In the genomic region with DNA sequence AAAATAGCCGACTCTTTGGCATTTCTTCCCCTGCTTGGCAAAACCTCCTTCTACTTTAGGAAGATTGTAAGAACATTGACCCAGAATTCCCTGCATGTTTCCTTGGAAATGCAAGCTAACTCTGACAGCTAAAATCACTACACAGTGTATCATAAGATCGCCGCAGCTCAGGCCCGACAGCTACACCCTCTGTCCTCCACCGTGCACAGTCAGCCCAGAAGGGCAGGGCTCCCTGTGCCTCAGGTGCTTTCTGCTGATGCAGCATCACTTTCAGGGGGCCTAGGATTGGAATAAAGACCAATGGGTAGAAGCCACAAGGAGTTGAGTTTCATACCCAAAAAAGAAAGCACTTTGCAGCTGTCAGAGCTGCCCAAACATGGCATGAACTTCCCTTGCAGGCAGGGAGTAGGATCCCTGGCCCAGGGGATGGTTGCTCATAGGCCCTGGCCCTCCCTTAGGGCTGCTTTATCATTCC, we compare ENCODE assay signal across 16 cellular contexts.
A peak's percentile ranks its signal among the peaks of the same experiment; 100 is the strongest.
DNase-seq lines count a peak whose midpoint lies in the region; ATAC-seq lines count a peak whose summit lies in the region.
"Had no signal": no experiment of that assay in that cellular context is flagged by ENCODE, and none has a peak within 500 bp of the region (broad histone marks: within the 10 kb centered on the region; RNA-seq: fewer than 3 reads in every experiment).

No MANE protein-coding gene starts in this region.

- peak overlapping the region; percentile 33 for H3K27ac ChIP-seq in angular gyrus (ENCODE audit: low read depth, low read length)

- H3K9me3 Mint-ChIP-seq in activated naive CD4-positive, alpha-beta T cell treated with anti-CD3 and anti-CD28 coated beads, Interleukin-2, amount 50 U/mL, for 72 hours: peaks cover 4 to 12% of the 10 kb centered on the region in 2 donors
- H3K9me3 Mint-ChIP-seq: activated naive CD4-positive, alpha-beta T cell treated with anti-CD3 and anti-CD28 coated beads, Interleukin-2, amount 50 U/mL, for 24 hours; activated T-cell treated with anti-CD3 and anti-CD28 coated beads, Interleukin-2, amount 50 U/mL, for 24 hours had no signal

- DNase-seq in sciatic nerve (ENCODE audit: low spot score): no peak
- DNase-seq in activated naive CD4-positive, alpha-beta T cell treated with anti-CD3 and anti-CD28 coated beads, Interleukin-2, amount 50 U/mL, for 72 hours (ENCODE audit: low spot score in 2 of 2): no peak
- DNase-seq in NCI-H82 treated with DMSO at 0.1 percent for 48 hours (lab: John Stamatoyannopoulos, UW; ENCODE audit: unreplicated experiment): no peak
- DNase-seq in NCI-H1417 (lab: John Stamatoyannopoulos, UW): no peak
- no peak for DNase-seq in activated gamma-delta T cell treated with Interleukin-2 at 50 U/mL for 16 hours
- DNase-seq: activated CD4-positive, alpha-beta T cell treated with anti-CD3 and anti-CD28 coated beads, Interleukin-2, amount 50 U/mL, for 4 hours; activated T-cell treated with anti-CD3 and anti-CD28 coated beads, Interleukin-2, amount 50 U/mL, for 24 hours; CD8-positive, alpha-beta memory T cell; NCI-H1436; NCI-H69; SIG-M5 had no signal

- peaks cover 0 to 5% of the 10 kb centered on the region in 2 donors for H3K36me3 Mint-ChIP-seq in activated naive CD4-positive, alpha-beta T cell treated with anti-CD3 and anti-CD28 coated beads, Interleukin-2, amount 50 U/mL, for 72 hours
- H3K36me3 Mint-ChIP-seq: activated naive CD4-positive, alpha-beta T cell treated with anti-CD3 and anti-CD28 coated beads, Interleukin-2, amount 50 U/mL, for 24 hours; CD8-positive, alpha-beta memory T cell had no signal

- no peak overlapping the region for H3K27ac Mint-ChIP-seq in activated naive CD4-positive, alpha-beta T cell treated with anti-CD3 and anti-CD28 coated beads, Interleukin-2, amount 50 U/mL, for 72 hours
- H3K27ac Mint-ChIP-seq: activated naive CD4-positive, alpha-beta T cell treated with anti-CD3 and anti-CD28 coated beads, Interleukin-2, amount 50 U/mL, for 24 hours; activated T-cell treated with anti-CD3 and anti-CD28 coated beads, Interleukin-2, amount 50 U/mL, for 24 hours had no signal

- peak; percentile 64 for ATAC-seq in GM18870 (IDR thresholded peaks at IDR 0.05; ENCODE audit: unreplicated experiment)
- ATAC-seq in HG02759 (IDR thresholded peaks at IDR 0.05; ENCODE audit: unreplicated experiment): peak; percentile 46
- peak; percentile 58 for ATAC-seq in sciatic nerve
- no peak for ATAC-seq in activated naive CD4-positive, alpha-beta T cell treated with anti-CD3 and anti-CD28 coated beads, Interleukin-2, amount 50 U/mL, for 72 hours
- ATAC-seq: HCT116 had no signal

- intact Hi-C loops in sciatic nerve (cut with DNase I): no loop called here

Comparison
In these comparisons a context has a peak if more than half of its experiments do, and no peak if none do; other contexts are left out.
1. ATAC-seq: peak in GM18870 (single experiment), HG02759 (single experiment) and sciatic nerve (single experiment); none in activated naive CD4-positive, alpha-beta T cell treated with anti-CD3 and anti-CD28 coated beads, Interleukin-2, amount 50 U/mL, for 72 hours (0 of 2).